11 cellular contexts compared by ENCODE assay signal in the genomic region with DNA sequence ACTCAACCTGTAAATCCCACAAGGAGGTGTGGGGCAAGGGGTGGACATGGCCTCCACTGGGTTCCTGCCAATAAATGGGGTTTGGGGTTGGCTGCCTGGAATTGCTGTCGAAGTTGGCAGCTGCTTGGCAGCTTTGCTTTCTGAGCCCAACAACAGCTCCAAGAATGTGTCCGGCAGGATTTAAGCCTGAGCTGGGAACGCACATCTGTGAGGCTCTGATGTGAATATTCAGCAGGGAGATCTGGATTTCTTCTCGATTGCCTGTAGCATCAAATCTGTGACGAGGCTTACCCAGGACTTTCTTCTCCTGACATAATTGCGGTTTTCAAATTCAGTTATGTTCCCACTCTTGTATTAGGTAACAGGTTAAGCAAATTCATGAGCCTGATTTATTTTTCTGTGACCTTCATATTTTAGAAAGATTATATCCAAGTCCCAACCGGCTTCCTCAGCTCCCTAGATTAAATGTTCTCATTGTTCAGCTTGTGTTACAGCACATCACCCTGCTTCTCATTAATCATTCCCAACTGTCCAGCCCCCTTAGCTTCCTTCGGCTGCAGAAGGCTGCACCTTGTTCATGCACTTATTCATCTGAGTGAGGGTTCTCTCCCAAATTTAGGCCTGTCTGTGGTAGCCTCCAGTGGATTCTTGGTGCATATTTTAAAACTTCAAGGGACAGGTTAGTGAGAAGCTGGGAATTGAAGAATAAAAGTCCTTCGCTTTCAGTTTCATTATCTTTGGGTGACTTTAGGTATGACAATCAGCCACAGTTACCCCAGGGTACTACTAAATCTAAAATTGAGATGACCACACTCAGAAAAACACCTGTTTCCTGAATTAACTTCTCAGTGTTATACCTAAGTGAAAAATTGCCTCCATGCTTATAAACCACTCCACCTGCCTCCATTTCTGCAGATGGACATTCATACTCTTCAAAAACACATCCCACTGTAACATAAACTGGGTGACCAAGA.
DNase-seq lines count a peak whose midpoint lies in the region; ATAC-seq and TF ChIP-seq lines count a peak whose summit lies in the region.
"Had no signal": no experiment of that assay in that cellular context is flagged by ENCODE, and none has a peak within 500 bp of the region (broad histone marks: within the 10 kb centered on the region; RNA-seq: fewer than 3 reads in every experiment).

No MANE protein-coding gene starts in this region.

- H3K27ac ChIP-seq in SJCRH30 (no peak overlapping the region), upper lobe of left lung (peak overlapping the region in 2 of 4 donors; percentile 6 to 30), upper lobe of right lung (no peak overlapping the region)
- H3K27ac ChIP-seq: testis had no signal

- ATAC-seq in HG02798 (IDR thresholded peaks at IDR 0.05; ENCODE audit: poor library complexity, unreplicated experiment) (peak; percentile 78), upper lobe of left lung (ENCODE audit: low FRiP score in 2 of 2) (no peak), upper lobe of right lung (no peak)
- ATAC-seq: left lobe of liver had no signal

- peaks cover 7% of the 10 kb centered on the region for H3K4me1 Mint-ChIP-seq in activated T-cell treated with anti-CD3 and anti-CD28 coated beads, Interleukin-2, amount 50 U/mL, for 24 hours (ENCODE audit: low read depth)

- H3K27me3 Mint-ChIP-seq in activated T-cell treated with anti-CD3 and anti-CD28 coated beads, Interleukin-2, amount 50 U/mL, for 24 hours, result no peaks in the 10 kb centered on the region

- no peak for TF ChIP-seq POLR2A in upper lobe of left lung (IDR thresholded peaks at IDR 0.05)

- peaks cover 2% of the 10 kb centered on the region for H3K9me3 Mint-ChIP-seq in activated T-cell treated with anti-CD3 and anti-CD28 coated beads, Interleukin-2, amount 50 U/mL, for 24 hours

- no peak for DNase-seq in activated T-cell treated with anti-CD3 and anti-CD28 coated beads, Interleukin-2, amount 50 U/mL, for 24 hours
- DNase-seq in activated T-cell treated with anti-CD3 and anti-CD28 coated beads, Interleukin-2, amount 50 U/mL, for 1 hour, result no peak
- DNase-seq in SJCRH30, result peak; percentile 38 to 55
- DNase-seq in skeletal muscle cell (ENCODE audit: low read depth), result peak; percentile 31
- DNase-seq in upper lobe of left lung, result no peak
- no peak for DNase-seq in upper lobe of right lung
- DNase-seq in NCI-H446 (lab: John Stamatoyannopoulos, UW), result no peak
- DNase-seq: NCI-H345, testis had no signal

- H3K36me3 ChIP-seq in SJCRH30 (no peaks in the 10 kb centered on the region), upper lobe of left lung (peaks cover 14 to 33% (median 31%) of the 10 kb centered on the region in 4 donors), upper lobe of right lung (peaks cover 34% of the 10 kb centered on the region)

- H3K27me3 ChIP-seq in SJCRH30 (no peaks in the 10 kb centered on the region), upper lobe of left lung (no peaks in the 10 kb centered on the region), upper lobe of right lung (no peaks in the 10 kb centered on the region)
- H3K27me3 ChIP-seq: testis had no signal

- no peak overlapping the region for H3K4me3 Mint-ChIP-seq in activated T-cell treated with anti-CD3 and anti-CD28 coated beads, Interleukin-2, amount 50 U/mL, for 24 hours

- H3K27ac Mint-ChIP-seq in activated T-cell treated with anti-CD3 and anti-CD28 coated beads, Interleukin-2, amount 50 U/mL, for 24 hours, result peak overlapping the region; percentile 44

- H3K36me3 Mint-ChIP-seq in activated T-cell treated with anti-CD3 and anti-CD28 coated beads, Interleukin-2, amount 50 U/mL, for 24 hours (ENCODE audit: low read depth), result peaks cover 42% of the 10 kb centered on the region

- WGBS in upper lobe of left lung, 2 donors, result 80 to 90% methylated on average over 8 to 9 of the region's 9 CpGs

- intact Hi-C loops in upper lobe of right lung (cut with DNase I), result no loop called here

- peaks cover under 1% of the 10 kb centered on the region; the same call in 1 of the 2 replicates for H3K4me1 ChIP-seq in SJCRH30
- peaks cover 0 to 5% (median 3%) of the 10 kb centered on the region in 4 donors for H3K4me1 ChIP-seq in upper lobe of left lung
- no peaks in the 10 kb centered on the region for H3K4me1 ChIP-seq in upper lobe of right lung

- TF ChIP-seq CTCF in upper lobe of left lung (IDR thresholded peaks at IDR 0.05) (no peak), upper lobe of right lung (IDR thresholded peaks at IDR 0.05) (no peak)

- no peak overlapping the region for H3K4me3 ChIP-seq in SJCRH30
- no peak overlapping the region for H3K4me3 ChIP-seq in skeletal muscle cell (ENCODE audit: low read depth, low read length)
- H3K4me3 ChIP-seq in upper lobe of left lung, result no peak overlapping the region
- no peak overlapping the region for H3K4me3 ChIP-seq in upper lobe of right lung
- H3K4me3 ChIP-seq: testis had no signal

- H3K9me3 ChIP-seq in SJCRH30 (replicated peaks) (no peaks in the 10 kb centered on the region), upper lobe of left lung (no peaks in the 10 kb centered on the region), upper lobe of right lung (no peaks in the 10 kb centered on the region)
- H3K9me3 ChIP-seq: testis had no signal

- TF ChIP-seq EP300 in upper lobe of left lung (IDR thresholded peaks at IDR 0.05), result no peak

Comparison
In these comparisons a context has a peak if more than half of its experiments do, and no peak if none do; other contexts are left out.
1. DNase-seq: peak in SJCRH30 (2 of 2) and skeletal muscle cell (single experiment); none in activated T-cell treated with anti-CD3 and anti-CD28 coated beads, Interleukin-2, amount 50 U/mL, for 24 hours (single experiment), activated T-cell treated with anti-CD3 and anti-CD28 coated beads, Interleukin-2, amount 50 U/mL, for 1 hour (single experiment), upper lobe of left lung (0 of 2), upper lobe of right lung (single experiment) and NCI-H446 (0 of 2).